8 cellular contexts compared by ENCODE assay signal in genomic region chr1:68111804-68112436, GRCh38.
DNase-seq lines count a peak whose midpoint lies in the region; ATAC-seq and TF ChIP-seq lines count a peak whose summit lies in the region.

No MANE protein-coding gene starts in this region.

- H2AFZ ChIP-seq in neural cell (ENCODE audit: low read depth, low read length): peak overlapping the region; percentile 24

- no peak overlapping the region for H3K4me3 ChIP-seq in SJCRH30
- H3K4me3 ChIP-seq in fibroblast of mammary gland (ENCODE audit: control insufficient read depth, low read depth, low read length): no peak overlapping the region
- H3K4me3 ChIP-seq in neural cell (ENCODE audit: low read length): no peak overlapping the region

- ATAC-seq in GM21737 (IDR thresholded peaks at IDR 0.05; ENCODE audit: unreplicated experiment) (no peak), HG03469 (IDR thresholded peaks at IDR 0.05; ENCODE audit: unreplicated experiment) (no peak), GM19467 (IDR thresholded peaks at IDR 0.05; ENCODE audit: unreplicated experiment) (no peak)

- H3K27ac ChIP-seq in SJCRH30 (no peak overlapping the region), neural cell (ENCODE audit: low read length) (peak overlapping the region; percentile 85)

- DNase-seq in D341Med (ENCODE audit: low spot score) (peak; percentile 70), KBM-7 (peak; percentile 18), SJCRH30 (peak; percentile 50 to 73), fibroblast of mammary gland (ENCODE audit: low read depth) (peak; percentile 94)

- H3F3A ChIP-seq in neural cell (ENCODE audit: insufficient read depth, low read length, poor library complexity, severe bottlenecking): no peaks in the 10 kb centered on the region

- peak; percentile 99 for TF ChIP-seq RAD21 in neural cell (conservative IDR thresholded peaks at IDR 0.05)

- H4K20me1 ChIP-seq in neural cell (ENCODE audit: insufficient read depth): no peaks in the 10 kb centered on the region

- no peaks in the 10 kb centered on the region for H3K79me2 ChIP-seq in neural cell (replicated peaks; ENCODE audit: insufficient read depth, low read length)

- H3K9me2 ChIP-seq in neural cell (ENCODE audit: insufficient read depth, low read length): no peaks in the 10 kb centered on the region

- TF ChIP-seq EP300 in neural cell (conservative IDR thresholded peaks at IDR 0.05; ENCODE audit: poor library complexity, severe bottlenecking): peak; percentile 67

- H3K9ac ChIP-seq in neural cell (ENCODE audit: low read length): peak overlapping the region; percentile 49

- H3K4me1 ChIP-seq in SJCRH30: peaks cover 8% of the 10 kb centered on the region

- H3K9me3 ChIP-seq in SJCRH30 (replicated peaks) (no peaks in the 10 kb centered on the region), neural cell (ENCODE audit: low read length) (no peaks in the 10 kb centered on the region)

- no peaks in the 10 kb centered on the region for H3K27me3 ChIP-seq in SJCRH30
- no peaks in the 10 kb centered on the region for H3K27me3 ChIP-seq in neural cell (ENCODE audit: insufficient read depth, low read depth, low read length)

- H3K36me3 ChIP-seq in SJCRH30 (no peaks in the 10 kb centered on the region), neural cell (ENCODE audit: insufficient read depth, low read length) (no peaks in the 10 kb centered on the region)

- no peak overlapping the region for H3K4me2 ChIP-seq in neural cell (ENCODE audit: low read length)

- TF ChIP-seq CTCF in fibroblast of mammary gland (conservative IDR thresholded peaks at IDR 0.05; ENCODE audit: control insufficient read depth, insufficient read depth, low read depth, low read length) (peak; percentile 90), neural cell (IDR thresholded peaks at IDR 0.05; ENCODE audit: poor library complexity, severe bottlenecking) (peak; percentile 98)

- in situ Hi-C loops in KBM-7 (cut with MboI; ENCODE audit: low pct_unique_long_range_greater_than_20kb, low sequenced_read_pairs): loop anchor here (25.0 kb wide), 2 partner anchors 225 to 550 kb away; no protein-coding TSS in a partner anchor

TF ChIP-seq in neural cell, 6 proteins besides CTCF, POLR2A, EP300 and RAD21:
- TF ChIP-seq EZH2 (IDR thresholded peaks at IDR 0.05; ENCODE audit: borderline replicate concordance, insufficient read depth, low read length, poor library complexity, severe bottlenecking) (no peak), REST (IDR thresholded peaks at IDR 0.05; ENCODE audit: borderline replicate concordance) (peak; percentile 72), SMC3 (conservative IDR thresholded peaks at IDR 0.05; ENCODE audit: poor library complexity) (peak; percentile 99), POLR2AphosphoS5 (IDR thresholded peaks at IDR 0.05) (peak; percentile 66), MXI1 (conservative IDR thresholded peaks at IDR 0.05; ENCODE audit: poor library complexity, severe bottlenecking) (no peak)

Comparison
In these comparisons a context has a peak if more than half of its experiments do, and no peak if none do; other contexts are left out.
1. DNase-seq: peak in every context shown above with its lines; median percentile 94 in fibroblast of mammary gland; 70 in D341Med; 62 in SJCRH30; 18 in KBM-7.